Comparison of ENCODE assay signal across 12 cellular contexts in genomic region chr22:45218974-45219373, GRCh38. TPM values are rescaled to one million over a fixed set of nuclear protein-coding genes. Genes with fewer than 3 reads are reported as not detected.
DNase-seq lines count a peak whose midpoint lies in the region; ATAC-seq and TF ChIP-seq lines count a peak whose summit lies in the region.
"Had no signal": no experiment of that assay in that cellular context is flagged by ENCODE, and none has a peak within 500 bp of the region (broad histone marks: within the 10 kb centered on the region; RNA-seq: fewer than 3 reads in every experiment).

No MANE protein-coding gene starts in this region.

- H3K4me1 ChIP-seq in right atrium auricular region: no peaks in the 10 kb centered on the region
- H3K4me1 ChIP-seq: Caco-2 had no signal

- H3K27ac ChIP-seq in caudate nucleus (ENCODE audit: low read depth, low read length) (peak overlapping the region; percentile 49), right atrium auricular region (no peak overlapping the region)

- no peak overlapping the region for H3K4me3 ChIP-seq in right atrium auricular region

- DNase-seq in activated T-cell treated with anti-CD3 and anti-CD28 coated beads for 48 hours (ENCODE audit: low read depth): peak; percentile 33
- DNase-seq in activated T-cell treated with anti-CD3 and anti-CD28 coated beads, Interleukin-2, amount 50 U/mL, for 1 hour: no peak
- DNase-seq in NCI-H2171 (lab: John Stamatoyannopoulos, UW): peak; percentile 51
- DNase-seq in caudate nucleus (lab: John Stamatoyannopoulos, UW): peak in 35 of 61 donors; percentile 13 to 96 (median 54)
- peak; percentile 37 for DNase-seq in stimulated activated naive CD8-positive, alpha-beta T cell treated with anti-CD3 and anti-CD28 coated beads, Interleukin-15, Interleukin-2, amounts not matched to agents 100 U/mL and 50 U/mL, for 24 hours
- no peak for DNase-seq in hepatic stellate cell (ENCODE audit: low spot score)
- DNase-seq in right atrium auricular region (ENCODE audit: low spot score): no peak
- no peak for DNase-seq in germinal center (ENCODE audit: low spot score)
- DNase-seq: activated naive CD8-positive, alpha-beta T cell treated with anti-CD3 and anti-CD28 coated beads, Interleukin-2, amount 10 ng/mL, durations not matched to agents 7 days and 5 days; Caco-2; natural killer cell had no signal

- no peak for TF ChIP-seq CTCF in right atrium auricular region (IDR thresholded peaks at IDR 0.05)

- peak; percentile 97 for ATAC-seq in stimulated activated naive CD8-positive, alpha-beta T cell treated with anti-CD3 and anti-CD28 coated beads, Interleukin-15, Interleukin-2, amounts not matched to agents 100 U/mL and 50 U/mL, for 24 hours
- ATAC-seq: natural killer cell, Panc1 had no signal

- no peaks in the 10 kb centered on the region for H3K36me3 ChIP-seq in right atrium auricular region

- no peaks in the 10 kb centered on the region for H3K9me3 ChIP-seq in right atrium auricular region
- H3K9me3 ChIP-seq: Caco-2 had no signal

- H3K27me3 ChIP-seq in right atrium auricular region: no peaks in the 10 kb centered on the region

RNA-seq across cellular contexts. Expression of gene KIAA0930, which starts 21.7 kb away (rescaled TPM):
- 10 to 100 TPM; 13.0 to 20.4 TPM for total RNA-seq in right atrium auricular region

RNA-seq across cellular contexts. Expression of gene NUP50, which starts 55.2 kb away (rescaled TPM):
- 10 to 100 TPM; 14.3 to 20.8 TPM for total RNA-seq in right atrium auricular region

Comparison
In these comparisons a context has a peak if more than half of its experiments do, and no peak if none do; other contexts are left out.
1. DNase-seq: peak in activated T-cell treated with anti-CD3 and anti-CD28 coated beads for 48 hours (single experiment), NCI-H2171 (single experiment), caudate nucleus (35 of 61) and stimulated activated naive CD8-positive, alpha-beta T cell treated with anti-CD3 and anti-CD28 coated beads, Interleukin-15, Interleukin-2, amounts not matched to agents 100 U/mL and 50 U/mL, for 24 hours (single experiment); none in activated T-cell treated with anti-CD3 and anti-CD28 coated beads, Interleukin-2, amount 50 U/mL, for 1 hour (single experiment), hepatic stellate cell (single experiment), right atrium auricular region (single experiment) and germinal center (single experiment).